1 cellular context compared by ENCODE assay signal in the genomic region with DNA sequence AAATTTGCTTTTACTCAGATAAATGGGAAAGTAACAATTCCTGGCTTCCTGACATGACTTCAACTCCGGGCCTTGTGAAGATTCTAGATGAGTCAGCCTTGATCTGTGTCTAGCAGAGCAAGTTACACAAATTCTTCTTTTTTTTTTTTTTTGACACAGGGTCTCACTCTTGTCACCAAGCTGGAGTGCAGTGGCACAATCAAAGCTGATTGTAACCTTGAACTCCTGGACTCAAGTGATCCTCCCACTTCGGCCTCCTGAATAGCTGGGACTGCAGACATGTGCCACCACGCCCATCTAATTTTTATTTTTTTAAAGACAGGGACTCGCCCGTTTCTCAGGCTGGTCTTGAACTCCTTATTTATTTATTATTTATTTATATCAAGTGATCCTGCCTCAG.
TF ChIP-seq lines count a peak whose summit lies in the region.

No MANE protein-coding gene starts in this region.

TF ChIP-seq in HepG2, 621 proteins besides CTCF, POLR2A, EP300 and RAD21 (continued from another document and continues in another):
- TF ChIP-seq, protein P1, sequence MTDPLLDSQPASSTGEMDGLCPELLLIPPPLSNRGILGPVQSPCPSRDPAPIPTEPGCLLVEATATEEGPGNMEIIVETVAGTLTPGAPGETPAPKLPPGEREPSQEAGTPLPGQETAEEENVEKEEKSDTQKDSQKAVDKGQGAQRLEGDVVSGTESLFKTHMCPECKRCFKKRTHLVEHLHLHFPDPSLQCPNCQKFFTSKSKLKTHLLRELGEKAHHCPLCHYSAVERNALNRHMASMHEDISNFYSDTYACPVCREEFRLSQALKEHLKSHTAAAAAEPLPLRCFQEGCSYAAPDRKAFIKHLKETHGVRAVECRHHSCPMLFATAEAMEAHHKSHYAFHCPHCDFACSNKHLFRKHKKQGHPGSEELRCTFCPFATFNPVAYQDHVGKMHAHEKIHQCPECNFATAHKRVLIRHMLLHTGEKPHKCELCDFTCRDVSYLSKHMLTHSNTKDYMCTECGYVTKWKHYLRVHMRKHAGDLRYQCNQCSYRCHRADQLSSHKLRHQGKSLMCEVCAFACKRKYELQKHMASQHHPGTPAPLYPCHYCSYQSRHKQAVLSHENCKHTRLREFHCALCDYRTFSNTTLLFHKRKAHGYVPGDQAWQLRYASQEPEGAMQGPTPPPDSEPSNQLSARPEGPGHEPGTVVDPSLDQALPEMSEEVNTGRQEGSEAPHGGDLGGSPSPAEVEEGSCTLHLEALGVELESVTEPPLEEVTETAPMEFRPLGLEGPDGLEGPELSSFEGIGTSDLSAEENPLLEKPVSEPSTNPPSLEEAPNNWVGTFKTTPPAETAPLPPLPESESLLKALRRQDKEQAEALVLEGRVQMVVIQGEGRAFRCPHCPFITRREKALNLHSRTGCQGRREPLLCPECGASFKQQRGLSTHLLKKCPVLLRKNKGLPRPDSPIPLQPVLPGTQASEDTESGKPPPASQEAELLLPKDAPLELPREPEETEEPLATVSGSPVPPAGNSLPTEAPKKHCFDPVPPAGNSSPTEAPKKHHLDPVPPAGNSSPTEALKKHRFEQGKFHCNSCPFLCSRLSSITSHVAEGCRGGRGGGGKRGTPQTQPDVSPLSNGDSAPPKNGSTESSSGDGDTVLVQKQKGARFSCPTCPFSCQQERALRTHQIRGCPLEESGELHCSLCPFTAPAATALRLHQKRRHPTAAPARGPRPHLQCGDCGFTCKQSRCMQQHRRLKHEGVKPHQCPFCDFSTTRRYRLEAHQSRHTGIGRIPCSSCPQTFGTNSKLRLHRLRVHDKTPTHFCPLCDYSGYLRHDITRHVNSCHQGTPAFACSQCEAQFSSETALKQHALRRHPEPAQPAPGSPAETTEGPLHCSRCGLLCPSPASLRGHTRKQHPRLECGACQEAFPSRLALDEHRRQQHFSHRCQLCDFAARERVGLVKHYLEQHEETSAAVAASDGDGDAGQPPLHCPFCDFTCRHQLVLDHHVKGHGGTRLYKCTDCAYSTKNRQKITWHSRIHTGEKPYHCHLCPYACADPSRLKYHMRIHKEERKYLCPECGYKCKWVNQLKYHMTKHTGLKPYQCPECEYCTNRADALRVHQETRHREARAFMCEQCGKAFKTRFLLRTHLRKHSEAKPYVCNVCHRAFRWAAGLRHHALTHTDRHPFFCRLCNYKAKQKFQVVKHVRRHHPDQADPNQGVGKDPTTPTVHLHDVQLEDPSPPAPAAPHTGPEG (CRISPR knock-in tag; IDR thresholded peaks at IDR 0.05): no peak
- TF ChIP-seq ZBTB1 (CRISPR knock-in tag; IDR thresholded peaks at IDR 0.05; ENCODE audit: borderline replicate concordance) (no peak), SNRNP70 (IDR thresholded peaks at IDR 0.05; ENCODE audit: low read depth, low read length) (no peak), KLF16 (CRISPR knock-in tag; IDR thresholded peaks at IDR 0.05) (peak in 1 of 2 experiments; percentile 89; a peak in 1 of 4 replicates), SRY (CRISPR knock-in tag; IDR thresholded peaks at IDR 0.05) (no peak), ZNF552 (CRISPR knock-in tag; IDR thresholded peaks at IDR 0.05; ENCODE audit: borderline replicate concordance) (no peak), FOXA1 (IDR thresholded peaks at IDR 0.05) (no peak), FOXA1 (CRISPR knock-in tag; IDR thresholded peaks at IDR 0.05) (0 out of 2 replicates have a peak, but pooled peaks have one; percentile 39), ZNF333 (CRISPR knock-in tag; IDR thresholded peaks at IDR 0.05; ENCODE audit: borderline replicate concordance) (no peak), WIZ (CRISPR knock-in tag; IDR thresholded peaks at IDR 0.05) (no peak), SUZ12 (IDR thresholded peaks at IDR 0.05; ENCODE audit: low read depth, low read length) (no peak), KDM3A (CRISPR knock-in tag; IDR thresholded peaks at IDR 0.05; ENCODE audit: low read depth) (0 out of 2 replicates have a peak, but pooled peaks have one; percentile 43), ZNF792 (CRISPR knock-in tag; IDR thresholded peaks at IDR 0.05) (peak; percentile 46; the same call in 1 of the 2 replicates), IRF2 (CRISPR knock-in tag; IDR thresholded peaks at IDR 0.05) (peak; percentile 70; the same call in 1 of the 2 replicates), NFE2L2 (IDR thresholded peaks at IDR 0.05; ENCODE audit: low read length) (0 out of 2 replicates have a peak, but pooled peaks have one; percentile 5), ZNF143 (CRISPR knock-in tag; IDR thresholded peaks at IDR 0.05) (no peak), CBX2 (IDR thresholded peaks at IDR 0.05; ENCODE audit: low read depth, low read length) (no peak), CBX2 (CRISPR knock-in tag; IDR thresholded peaks at IDR 0.05; ENCODE audit: low read depth) (no peak), DNMT1 (CRISPR knock-in tag; IDR thresholded peaks at IDR 0.05) (no peak), FOXK1 (CRISPR knock-in tag; IDR thresholded peaks at IDR 0.05; ENCODE audit: borderline replicate concordance, low read depth) (peak; percentile 64), NR3C1 (CRISPR knock-in tag; IDR thresholded peaks at IDR 0.05) (no peak), TBP (CRISPR knock-in tag; IDR thresholded peaks at IDR 0.05) (no peak), BHLHE40 (IDR thresholded peaks at IDR 0.05; ENCODE audit: low read length) (peak; percentile 63), ZBTB7B (CRISPR knock-in tag; IDR thresholded peaks at IDR 0.05) (peak; percentile 86; the same call in 1 of the 2 replicates), ZNF839 (CRISPR knock-in tag; IDR thresholded peaks at IDR 0.05; ENCODE audit: borderline replicate concordance) (no peak), ZNF547 (CRISPR knock-in tag; IDR thresholded peaks at IDR 0.05) (no peak), POLR2G (IDR thresholded peaks at IDR 0.05; ENCODE audit: low read depth, low read length) (no peak), GABPA (IDR thresholded peaks at IDR 0.05; ENCODE audit: low read depth, low read length) (no peak), GABPA (CRISPR knock-in tag; IDR thresholded peaks at IDR 0.05; ENCODE audit: low read depth) (no peak), BRCA1 (CRISPR knock-in tag; IDR thresholded peaks at IDR 0.05) (no peak), ZNF660 (CRISPR knock-in tag; IDR thresholded peaks at IDR 0.05; ENCODE audit: borderline replicate concordance, low read depth) (no peak), HHEX (CRISPR knock-in tag; IDR thresholded peaks at IDR 0.05) (peak; percentile 70; the same call in 1 of the 2 replicates), ZNF224 (CRISPR knock-in tag; IDR thresholded peaks at IDR 0.05) (no peak), ZIK1 (CRISPR knock-in tag; IDR thresholded peaks at IDR 0.05; ENCODE audit: borderline replicate concordance, low read depth) (no peak), ZNF749 (CRISPR knock-in tag; IDR thresholded peaks at IDR 0.05; ENCODE audit: borderline replicate concordance) (no peak), HDAC6 (IDR thresholded peaks at IDR 0.05; ENCODE audit: low read depth, low read length) (no peak), CHD2 (IDR thresholded peaks at IDR 0.05; ENCODE audit: low read depth, low read length) (no peak), ATF1 (CRISPR knock-in tag; IDR thresholded peaks at IDR 0.05) (peak; percentile 47; the same call in 1 of the 2 replicates), ZMYM4 (CRISPR knock-in tag; IDR thresholded peaks at IDR 0.05) (peak; percentile 89), ZSCAN25 (CRISPR knock-in tag; IDR thresholded peaks at IDR 0.05) (no peak), GATAD2A (CRISPR knock-in tag; IDR thresholded peaks at IDR 0.05) (peak; percentile 98), ZSCAN9 (CRISPR knock-in tag; IDR thresholded peaks at IDR 0.05; ENCODE audit: borderline replicate concordance) (no peak), NFYB (CRISPR knock-in tag; IDR thresholded peaks at IDR 0.05) (0 out of 2 replicates have a peak, but pooled peaks have one; percentile 10)
- TF ChIP-seq, protein P2, sequence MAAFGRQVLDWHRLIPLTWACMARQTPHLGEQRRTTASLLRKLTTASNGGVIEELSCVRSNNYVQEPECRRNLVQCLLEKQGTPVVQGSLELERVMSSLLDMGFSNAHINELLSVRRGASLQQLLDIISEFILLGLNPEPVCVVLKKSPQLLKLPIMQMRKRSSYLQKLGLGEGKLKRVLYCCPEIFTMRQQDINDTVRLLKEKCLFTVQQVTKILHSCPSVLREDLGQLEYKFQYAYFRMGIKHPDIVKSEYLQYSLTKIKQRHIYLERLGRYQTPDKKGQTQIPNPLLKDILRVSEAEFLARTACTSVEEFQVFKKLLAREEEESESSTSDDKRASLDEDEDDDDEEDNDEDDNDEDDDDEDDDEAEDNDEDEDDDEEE (CRISPR knock-in tag; IDR thresholded peaks at IDR 0.05): no peak
- TF ChIP-seq, protein P3, sequence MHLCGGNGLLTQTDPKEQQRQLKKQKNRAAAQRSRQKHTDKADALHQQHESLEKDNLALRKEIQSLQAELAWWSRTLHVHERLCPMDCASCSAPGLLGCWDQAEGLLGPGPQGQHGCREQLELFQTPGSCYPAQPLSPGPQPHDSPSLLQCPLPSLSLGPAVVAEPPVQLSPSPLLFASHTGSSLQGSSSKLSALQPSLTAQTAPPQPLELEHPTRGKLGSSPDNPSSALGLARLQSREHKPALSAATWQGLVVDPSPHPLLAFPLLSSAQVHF (CRISPR knock-in tag; IDR thresholded peaks at IDR 0.05): no peak
- TF ChIP-seq, protein P4, sequence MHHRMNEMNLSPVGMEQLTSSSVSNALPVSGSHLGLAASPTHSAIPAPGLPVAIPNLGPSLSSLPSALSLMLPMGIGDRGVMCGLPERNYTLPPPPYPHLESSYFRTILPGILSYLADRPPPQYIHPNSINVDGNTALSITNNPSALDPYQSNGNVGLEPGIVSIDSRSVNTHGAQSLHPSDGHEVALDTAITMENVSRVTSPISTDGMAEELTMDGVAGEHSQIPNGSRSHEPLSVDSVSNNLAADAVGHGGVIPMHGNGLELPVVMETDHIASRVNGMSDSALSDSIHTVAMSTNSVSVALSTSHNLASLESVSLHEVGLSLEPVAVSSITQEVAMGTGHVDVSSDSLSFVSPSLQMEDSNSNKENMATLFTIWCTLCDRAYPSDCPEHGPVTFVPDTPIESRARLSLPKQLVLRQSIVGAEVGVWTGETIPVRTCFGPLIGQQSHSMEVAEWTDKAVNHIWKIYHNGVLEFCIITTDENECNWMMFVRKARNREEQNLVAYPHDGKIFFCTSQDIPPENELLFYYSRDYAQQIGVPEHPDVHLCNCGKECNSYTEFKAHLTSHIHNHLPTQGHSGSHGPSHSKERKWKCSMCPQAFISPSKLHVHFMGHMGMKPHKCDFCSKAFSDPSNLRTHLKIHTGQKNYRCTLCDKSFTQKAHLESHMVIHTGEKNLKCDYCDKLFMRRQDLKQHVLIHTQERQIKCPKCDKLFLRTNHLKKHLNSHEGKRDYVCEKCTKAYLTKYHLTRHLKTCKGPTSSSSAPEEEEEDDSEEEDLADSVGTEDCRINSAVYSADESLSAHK (CRISPR knock-in tag; IDR thresholded peaks at IDR 0.05; ENCODE audit: borderline replicate concordance): no peak
- TF ChIP-seq, protein P5, sequence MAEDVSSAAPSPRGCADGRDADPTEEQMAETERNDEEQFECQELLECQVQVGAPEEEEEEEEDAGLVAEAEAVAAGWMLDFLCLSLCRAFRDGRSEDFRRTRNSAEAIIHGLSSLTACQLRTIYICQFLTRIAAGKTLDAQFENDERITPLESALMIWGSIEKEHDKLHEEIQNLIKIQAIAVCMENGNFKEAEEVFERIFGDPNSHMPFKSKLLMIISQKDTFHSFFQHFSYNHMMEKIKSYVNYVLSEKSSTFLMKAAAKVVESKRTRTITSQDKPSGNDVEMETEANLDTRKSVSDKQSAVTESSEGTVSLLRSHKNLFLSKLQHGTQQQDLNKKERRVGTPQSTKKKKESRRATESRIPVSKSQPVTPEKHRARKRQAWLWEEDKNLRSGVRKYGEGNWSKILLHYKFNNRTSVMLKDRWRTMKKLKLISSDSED (CRISPR knock-in tag; IDR thresholded peaks at IDR 0.05): no peak
- TF ChIP-seq, protein P6, sequence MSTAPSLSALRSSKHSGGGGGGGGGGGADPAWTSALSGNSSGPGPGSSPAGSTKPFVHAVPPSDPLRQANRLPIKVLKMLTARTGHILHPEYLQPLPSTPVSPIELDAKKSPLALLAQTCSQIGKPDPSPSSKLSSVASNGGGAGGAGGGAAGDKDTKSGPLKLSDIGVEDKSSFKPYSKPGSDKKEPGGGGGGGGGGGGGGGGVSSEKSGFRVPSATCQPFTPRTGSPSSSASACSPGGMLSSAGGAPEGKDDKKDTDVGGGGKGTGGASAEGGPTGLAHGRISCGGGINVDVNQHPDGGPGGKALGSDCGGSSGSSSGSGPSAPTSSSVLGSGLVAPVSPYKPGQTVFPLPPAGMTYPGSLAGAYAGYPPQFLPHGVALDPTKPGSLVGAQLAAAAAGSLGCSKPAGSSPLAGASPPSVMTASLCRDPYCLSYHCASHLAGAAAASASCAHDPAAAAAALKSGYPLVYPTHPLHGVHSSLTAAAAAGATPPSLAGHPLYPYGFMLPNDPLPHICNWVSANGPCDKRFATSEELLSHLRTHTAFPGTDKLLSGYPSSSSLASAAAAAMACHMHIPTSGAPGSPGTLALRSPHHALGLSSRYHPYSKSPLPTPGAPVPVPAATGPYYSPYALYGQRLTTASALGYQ (CRISPR knock-in tag; IDR thresholded peaks at IDR 0.05): peak; percentile 82; the same call in 1 of the 2 replicates
- TF ChIP-seq, protein P7, sequence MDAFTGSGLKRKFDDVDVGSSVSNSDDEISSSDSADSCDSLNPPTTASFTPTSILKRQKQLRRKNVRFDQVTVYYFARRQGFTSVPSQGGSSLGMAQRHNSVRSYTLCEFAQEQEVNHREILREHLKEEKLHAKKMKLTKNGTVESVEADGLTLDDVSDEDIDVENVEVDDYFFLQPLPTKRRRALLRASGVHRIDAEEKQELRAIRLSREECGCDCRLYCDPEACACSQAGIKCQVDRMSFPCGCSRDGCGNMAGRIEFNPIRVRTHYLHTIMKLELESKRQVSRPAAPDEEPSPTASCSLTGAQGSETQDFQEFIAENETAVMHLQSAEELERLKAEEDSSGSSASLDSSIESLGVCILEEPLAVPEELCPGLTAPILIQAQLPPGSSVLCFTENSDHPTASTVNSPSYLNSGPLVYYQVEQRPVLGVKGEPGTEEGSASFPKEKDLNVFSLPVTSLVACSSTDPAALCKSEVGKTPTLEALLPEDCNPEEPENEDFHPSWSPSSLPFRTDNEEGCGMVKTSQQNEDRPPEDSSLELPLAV (CRISPR knock-in tag; conservative IDR thresholded peaks at IDR 0.05; ENCODE audit: low read depth): no peak
- TF ChIP-seq, protein P8, sequence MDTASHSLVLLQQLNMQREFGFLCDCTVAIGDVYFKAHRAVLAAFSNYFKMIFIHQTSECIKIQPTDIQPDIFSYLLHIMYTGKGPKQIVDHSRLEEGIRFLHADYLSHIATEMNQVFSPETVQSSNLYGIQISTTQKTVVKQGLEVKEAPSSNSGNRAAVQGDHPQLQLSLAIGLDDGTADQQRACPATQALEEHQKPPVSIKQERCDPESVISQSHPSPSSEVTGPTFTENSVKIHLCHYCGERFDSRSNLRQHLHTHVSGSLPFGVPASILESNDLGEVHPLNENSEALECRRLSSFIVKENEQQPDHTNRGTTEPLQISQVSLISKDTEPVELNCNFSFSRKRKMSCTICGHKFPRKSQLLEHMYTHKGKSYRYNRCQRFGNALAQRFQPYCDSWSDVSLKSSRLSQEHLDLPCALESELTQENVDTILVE (CRISPR knock-in tag; IDR thresholded peaks at IDR 0.05): peak; percentile 58; the same call in 1 of the 2 replicates
- TF ChIP-seq, protein P9, sequence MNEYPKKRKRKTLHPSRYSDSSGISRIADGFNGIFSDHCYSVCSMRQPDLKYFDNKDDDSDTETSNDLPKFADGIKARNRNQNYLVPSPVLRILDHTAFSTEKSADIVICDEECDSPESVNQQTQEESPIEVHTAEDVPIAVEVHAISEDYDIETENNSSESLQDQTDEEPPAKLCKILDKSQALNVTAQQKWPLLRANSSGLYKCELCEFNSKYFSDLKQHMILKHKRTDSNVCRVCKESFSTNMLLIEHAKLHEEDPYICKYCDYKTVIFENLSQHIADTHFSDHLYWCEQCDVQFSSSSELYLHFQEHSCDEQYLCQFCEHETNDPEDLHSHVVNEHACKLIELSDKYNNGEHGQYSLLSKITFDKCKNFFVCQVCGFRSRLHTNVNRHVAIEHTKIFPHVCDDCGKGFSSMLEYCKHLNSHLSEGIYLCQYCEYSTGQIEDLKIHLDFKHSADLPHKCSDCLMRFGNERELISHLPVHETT (CRISPR knock-in tag; conservative IDR thresholded peaks at IDR 0.05): no peak
